ENCODE assay signal across 18 cellular contexts in genomic region chr2:63819256-63819655, GRCh38. TPM values are rescaled to one million over a fixed set of nuclear protein-coding genes. Genes with fewer than 3 reads are reported as not detected.
A peak's percentile ranks its signal among the peaks of the same experiment; 100 is the strongest.
DNase-seq lines count a peak whose midpoint lies in the region; ATAC-seq and TF ChIP-seq lines count a peak whose summit lies in the region.
"Had no signal": no experiment of that assay in that cellular context is flagged by ENCODE, and none has a peak within 500 bp of the region (broad histone marks: within the 10 kb centered on the region; RNA-seq: fewer than 3 reads in every experiment).

No MANE protein-coding gene starts in this region.

- H4K5ac ChIP-seq in mesendoderm (ENCODE audit: low read length): no peak overlapping the region

- H3K18ac ChIP-seq in mesendoderm (ENCODE audit: low read length): peak overlapping the region; percentile 3

- H3K36me3 ChIP-seq in heart left ventricle: no peaks in the 10 kb centered on the region
- no peaks in the 10 kb centered on the region for H3K36me3 ChIP-seq in OCI-LY7 (ENCODE audit: insufficient read depth, low read length)
- no peaks in the 10 kb centered on the region for H3K36me3 ChIP-seq in mesendoderm (ENCODE audit: control insufficient read depth, insufficient read depth, low read length)
- H3K36me3 ChIP-seq in upper lobe of right lung: no peaks in the 10 kb centered on the region
- no peaks in the 10 kb centered on the region for H3K36me3 ChIP-seq in BE2C
- H3K36me3 ChIP-seq: left lung had no signal

- H3K4me2 ChIP-seq in OCI-LY7 (ENCODE audit: low read length) (peak overlapping the region; percentile 63), mesendoderm (ENCODE audit: low read length) (no peak overlapping the region)

- H2AFZ ChIP-seq in OCI-LY7 (ENCODE audit: low read length): peak overlapping the region; percentile 96

- BruUV-seq in OCI-LY7 (replicated peaks; lab: Mats Ljungman, UMichigan): no TSS peak

- H3K9me3 ChIP-seq in heart left ventricle (no peaks in the 10 kb centered on the region), OCI-LY7 (ENCODE audit: low read length) (no peaks in the 10 kb centered on the region), upper lobe of right lung (no peaks in the 10 kb centered on the region), BE2C (no peaks in the 10 kb centered on the region)
- H3K9me3 ChIP-seq: left lung had no signal

- no peak overlapping the region for H3K9ac ChIP-seq in mesendoderm (ENCODE audit: low read length)

- H2BK120ac ChIP-seq in mesendoderm (ENCODE audit: low read depth, low read length): no peak overlapping the region

- CTCF ChIA-PET in OCI-LY7 (lab: Charles Lee; ENCODE audit: unreplicated experiment): no interaction called here

- no peak for TF ChIP-seq POLR2A in heart left ventricle (IDR thresholded peaks at IDR 0.05)

- no peaks in the 10 kb centered on the region for H3K9me2 ChIP-seq in OCI-LY7 (ENCODE audit: insufficient read depth, low read length)

- intact Hi-C loops in heart left ventricle (cut with DNase I) (no loop called here), cardiac septum (cut with DNase I) (no loop called here), OCI-LY7 (cut with micrococcal nuclease; ENCODE audit: unreplicated experiment) (no loop called here), upper lobe of right lung (cut with DNase I) (no loop called here)

- TF ChIP-seq CTCF in heart left ventricle (IDR thresholded peaks at IDR 0.05) (no peak), OCI-LY7 (conservative IDR thresholded peaks at IDR 0.05; ENCODE audit: low read length) (0 out of 2 replicates have a peak, but pooled peaks have one; percentile 17), upper lobe of right lung (IDR thresholded peaks at IDR 0.05) (no peak), BE2C (IDR thresholded peaks at IDR 0.05; ENCODE audit: low read depth, low read length) (no peak)

- 50 to 64% (median 62%) methylated on average over 3 of the region's 3 CpGs for WGBS in heart left ventricle, 4 donors
- no CpG with 5 or more reads among the region's 3 CpGs for WGBS in mesendoderm (ENCODE audit: extremely low coverage, insufficient coverage, low lambda C conversion rate)

- no peaks in the 10 kb centered on the region for H3K79me1 ChIP-seq in mesendoderm (ENCODE audit: low read length)

- H2AK5ac ChIP-seq in mesendoderm (ENCODE audit: low read length): no peak overlapping the region

- ATAC-seq in heart left ventricle: no peak
- ATAC-seq in upper lobe of right lung: no peak
- ATAC-seq in GM21390 (IDR thresholded peaks at IDR 0.05; ENCODE audit: unreplicated experiment): no peak
- ATAC-seq: activated T-cell treated with anti-CD3 and anti-CD28 coated beads, Interleukin-2, amount 50 U/mL, for 72 hours; CD8-positive, alpha-beta T cell; GM12878; left lung; naive thymus-derived CD8-positive, alpha-beta T cell had no signal

- no peaks in the 10 kb centered on the region for H3K79me2 ChIP-seq in OCI-LY7 (ENCODE audit: insufficient read depth, low read depth, low read length)
- H3K79me2 ChIP-seq in mesendoderm (ENCODE audit: control insufficient read depth, insufficient read depth, low read length): no peaks in the 10 kb centered on the region

- POLR2A ChIA-PET in OCI-LY7 (lab: Charles Lee): interaction anchor here (0.7 to 3.8 kb wide), 11 partner anchors 14 to 829 kb away, joined by 3 to 35 read pairs (median 5); partner anchors contain the start of genes MDH1, UGP2 and WDPCP

- peak overlapping the region; percentile 26 to 80 (median 68) for H3K27ac ChIP-seq in heart left ventricle
- H3K27ac ChIP-seq in OCI-LY7 (ENCODE audit: low read depth, low read length, poor library complexity, severe bottlenecking): peak overlapping the region; percentile 67
- H3K27ac ChIP-seq in mesendoderm (ENCODE audit: low read depth, low read length): no peak overlapping the region
- peak overlapping the region; percentile 52 for H3K27ac ChIP-seq in upper lobe of right lung

- H3K56ac ChIP-seq in mesendoderm (ENCODE audit: low read length): no peak overlapping the region

- H3K4me3 ChIP-seq in heart left ventricle: no peak overlapping the region
- H3K4me3 ChIP-seq in OCI-LY7 (ENCODE audit: low read depth, low read length, poor library complexity, severe bottlenecking): peak overlapping the region; percentile 10
- no peak overlapping the region for H3K4me3 ChIP-seq in mesendoderm (ENCODE audit: low read length)
- no peak overlapping the region for H3K4me3 ChIP-seq in upper lobe of right lung
- H3K4me3 ChIP-seq in BE2C (ENCODE audit: low read depth, low read length): no peak overlapping the region
- H3K4me3 ChIP-seq: GM12878, left lung had no signal

- no peaks in the 10 kb centered on the region for H3K27me3 ChIP-seq in heart left ventricle
- H3K27me3 ChIP-seq in mesendoderm (ENCODE audit: insufficient read depth, low read length, poor library complexity): no peaks in the 10 kb centered on the region
- no peaks in the 10 kb centered on the region for H3K27me3 ChIP-seq in upper lobe of right lung
- H3K27me3 ChIP-seq in BE2C: no peaks in the 10 kb centered on the region
- H3K27me3 ChIP-seq: left lung had no signal

- no peak overlapping the region for H2BK5ac ChIP-seq in mesendoderm (ENCODE audit: low read length)

- H4K8ac ChIP-seq in mesendoderm (ENCODE audit: low read depth, low read length): no peak overlapping the region

- no peak overlapping the region for H3K4ac ChIP-seq in mesendoderm (ENCODE audit: low read depth, low read length)

- DNase-seq in heart left ventricle (no peak), cardiac septum (ENCODE audit: low spot score) (no peak), OCI-LY7 (ENCODE audit: low spot score) (peak; percentile 68), mesendoderm (no peak), upper lobe of right lung (no peak), BE2C (no peak), SKM-1 (lab: John Stamatoyannopoulos, UW; ENCODE audit: unreplicated experiment) (no peak)
- DNase-seq: activated CD4-positive, alpha-beta memory T cell treated with anti-CD3 and anti-CD28 coated beads, Interleukin-2, amount 10 ng/mL, durations not matched to agents 7 days and 5 days; activated T-cell treated with anti-CD3 and anti-CD28 coated beads, Interleukin-2, amount 50 U/mL, for 72 hours; CD8-positive, alpha-beta T cell; GOT3; KG1; left lung; naive thymus-derived CD8-positive, alpha-beta T cell; NCI-H1092 treated with DMSO at 0.1 percent for 48 hours; NCI-H524 treated with DMSO at 0.1 percent for 48 hours had no signal

- H2BK15ac ChIP-seq in mesendoderm (replicated peaks; ENCODE audit: low read depth): no peak overlapping the region

- no peak overlapping the region for H3K23ac ChIP-seq in mesendoderm (ENCODE audit: low read length)

- H3K4me1 ChIP-seq in heart left ventricle (peaks cover 0 to 41% (median 12%) of the 10 kb centered on the region in 12 donors), OCI-LY7 (ENCODE audit: insufficient read depth, low read length, poor library complexity, severe bottlenecking) (peaks cover 78% of the 10 kb centered on the region), mesendoderm (ENCODE audit: control insufficient read depth, low read depth, low read length) (no peaks in the 10 kb centered on the region), upper lobe of right lung (no peaks in the 10 kb centered on the region), BE2C (no peaks in the 10 kb centered on the region)

- no peaks in the 10 kb centered on the region for H4K20me1 ChIP-seq in OCI-LY7 (ENCODE audit: insufficient read depth, low read length)

RNA-seq across cellular contexts. Expression of gene UGP2, which starts 22.4 kb away (rescaled TPM):
- total RNA-seq in heart left ventricle: 100 to 1,000 TPM; 175 to 972 (median 331) TPM
- polyA plus RNA-seq in heart left ventricle: 1,000 to 10,000 TPM in 1 of 2 donors, 100 to 1,000 TPM in 1; 206 to 1,308 TPM
- 327 TPM for total RNA-seq in cardiac septum
- total RNA-seq in OCI-LY7 (2014; rRNA removed; shearing (Covaris generic)): 53.7 and 56.9 TPM in 2 replicates
- 71.4 and 91.4 TPM in 2 replicates for total RNA-seq in OCI-LY7 (2022)
- polyA plus RNA-seq in mesendoderm (2013, experiment 1 of 2): 361 TPM
- polyA plus RNA-seq in mesendoderm (2013, experiment 2 of 2): 376 TPM
- 145 TPM for total RNA-seq in upper lobe of right lung
- polyA plus RNA-seq in BE2C (2012; ENCODE audit: insufficient read depth, insufficient read length, low read depth): 13.0 TPM
